40 cellular contexts compared by ENCODE assay signal in the genomic region with DNA sequence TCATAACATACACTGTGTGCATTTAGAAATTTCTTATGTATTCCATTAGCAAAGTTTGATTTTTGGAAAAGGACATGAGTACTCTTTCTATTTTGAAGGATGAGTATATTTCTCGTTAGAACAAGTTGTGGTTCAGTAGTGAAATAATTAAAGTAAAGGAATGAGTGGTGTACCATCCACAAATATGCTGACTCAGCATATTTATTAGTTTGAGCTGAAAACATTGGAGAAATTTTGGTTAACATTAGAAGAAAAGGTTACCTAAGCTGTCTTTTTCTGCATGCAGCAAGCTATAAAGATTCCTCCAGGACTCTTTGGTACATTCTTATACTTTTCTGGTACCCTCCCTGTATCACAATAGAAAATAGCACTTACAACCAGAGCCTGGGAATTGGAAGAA. TPM values are rescaled to one million over a fixed set of nuclear protein-coding genes. Genes with fewer than 3 reads are reported as not detected.
"Had no signal": no experiment of that assay in that cellular context is flagged by ENCODE, and none has a peak within 500 bp of the region (broad histone marks: within the 10 kb centered on the region; RNA-seq: fewer than 3 reads in every experiment).

No MANE protein-coding gene starts in this region.

- H3K4me1 ChIP-seq: adrenal gland, body of pancreas, esophagus squamous epithelium, gastroesophageal sphincter, heart right ventricle had no signal

- ATAC-seq: activated CD4-positive, CD25-positive, alpha-beta regulatory T cell treated with anti-CD3 and anti-CD28 coated beads, Interleukin-2, amount 50 U/mL, for 24 hours; activated CD8-positive, alpha-beta T cell treated with anti-CD3 and anti-CD28 coated beads for 36 hours; activated naive CD8-positive, alpha-beta T cell treated with anti-CD3 and anti-CD28 coated beads, Interleukin-2, amount 50 U/mL, for 24 hours; activated T-cell treated with anti-CD3 and anti-CD28 coated beads, Interleukin-2, amount 50 U/mL, for 4 hours; body of pancreas; effector memory CD8-positive, alpha-beta T cell; gastroesophageal sphincter; heart right ventricle; T-helper 17 cell had no signal

- H3K79me2 ChIP-seq: hepatocyte had no signal

- DNase-seq: activated B cell treated with CpG ODN at 0.5 μM for 24 hours; activated CD4-positive, alpha-beta T cell treated with anti-CD3 and anti-CD28 coated beads for 48 hours; activated CD4-positive, alpha-beta T cell treated with anti-CD3 and anti-CD28 coated beads, Interleukin-2, amount 50 U/mL, for 1 hour; activated CD4-positive, alpha-beta T cell treated with anti-CD3 and anti-CD28 coated beads, Interleukin-2, amount 50 U/mL, for 48 hours; activated CD8-positive, alpha-beta memory T cell treated with anti-CD3 and anti-CD28 coated beads for 24 hours; activated CD8-positive, alpha-beta T cell treated with anti-CD3 and anti-CD28 coated beads for 36 hours; activated effector memory CD4-positive, alpha-beta T cell treated with anti-CD3 and anti-CD28 coated beads, Interleukin-2, amount 50 U/mL, for 16 hours; activated naive CD4-positive, alpha-beta T cell treated with anti-CD3 and anti-CD28 coated beads for 36 hours; activated naive CD8-positive, alpha-beta T cell treated with anti-CD3 and anti-CD28 coated beads for 36 hours; activated naive CD8-positive, alpha-beta T cell treated with anti-CD3 and anti-CD28 coated beads, Interleukin-2, amount 50 U/mL, for 24 hours; activated T-cell treated with anti-CD3 and anti-CD28 coated beads, Interleukin-2, amount 50 U/mL, for 4 hours; adrenal gland; amygdala; aorta; body of pancreas; caudate nucleus; cortex of kidney; dermis blood vessel endothelial cell; effector CD4-positive, alpha-beta T cell; effector memory CD8-positive, alpha-beta T cell; esophagus squamous epithelium; foreskin melanocyte; heart right ventricle; T-helper 17 cell; T1000; WERI-Rb-1 had no signal

- H3K4me3 ChIP-seq: adrenal gland, body of pancreas, esophagus squamous epithelium, gastroesophageal sphincter, heart right ventricle, hepatocyte had no signal

- H2AFZ ChIP-seq: hepatocyte had no signal

- H3K36me3 Mint-ChIP-seq: activated naive CD4-positive, alpha-beta T cell treated with anti-CD3 and anti-CD28 coated beads, Interleukin-2, amount 50 U/mL, for 24 hours had no signal

- H3K27me3 ChIP-seq: adrenal gland, body of pancreas, esophagus squamous epithelium, gastroesophageal sphincter, heart right ventricle, hepatocyte had no signal

- H3K4me3 Mint-ChIP-seq: activated B cell treated with CpG ODN at 0.5 μM for 24 hours; activated CD8-positive, alpha-beta T cell treated with anti-CD3 and anti-CD28 coated beads for 36 hours; activated naive CD4-positive, alpha-beta T cell treated with anti-CD3 and anti-CD28 coated beads for 36 hours; activated naive CD4-positive, alpha-beta T cell treated with anti-CD3 and anti-CD28 coated beads, Interleukin-2, amount 50 U/mL, for 24 hours; activated naive CD8-positive, alpha-beta T cell treated with anti-CD3 and anti-CD28 coated beads for 36 hours; activated naive CD8-positive, alpha-beta T cell treated with anti-CD3 and anti-CD28 coated beads, Interleukin-2, amount 50 U/mL, for 24 hours; activated T-cell treated with anti-CD3 and anti-CD28 coated beads, Interleukin-2, amount 50 U/mL, for 4 hours; activated T-helper 1 cell treated with anti-CD3 and anti-CD28 coated beads, Interleukin-12 subunit alpha, Interleukin-12 subunit beta, Interleukin-2, Interleukin-4 antibody, amounts not matched to agents 30 ng/mL and 10 ng/mL and 1 ng/mL, durations not matched to agents 14 hours and 24 hours and 36 hours; effector memory CD8-positive, alpha-beta T cell; T-helper 17 cell; T-helper 2 cell treated with Interferon-gamma antibody and Interleukin-4, amounts not matched to agents 5 μg/mL and 100 μg/mL, for 36 hours had no signal

- H3K4me2 ChIP-seq: hepatocyte had no signal

- H3K4me1 Mint-ChIP-seq: activated B cell treated with CpG ODN at 0.5 μM for 24 hours; activated naive CD4-positive, alpha-beta T cell treated with anti-CD3 and anti-CD28 coated beads, Interleukin-2, amount 50 U/mL, for 24 hours; activated naive CD8-positive, alpha-beta T cell treated with anti-CD3 and anti-CD28 coated beads for 36 hours; activated naive CD8-positive, alpha-beta T cell treated with anti-CD3 and anti-CD28 coated beads, Interleukin-2, amount 50 U/mL, for 24 hours; T-helper 17 cell had no signal

- H3K27ac Mint-ChIP-seq: activated B cell treated with CpG ODN at 0.5 μM for 24 hours; activated CD8-positive, alpha-beta T cell treated with anti-CD3 and anti-CD28 coated beads for 36 hours; activated naive CD4-positive, alpha-beta T cell treated with anti-CD3 and anti-CD28 coated beads for 36 hours; activated naive CD4-positive, alpha-beta T cell treated with anti-CD3 and anti-CD28 coated beads, Interleukin-2, amount 50 U/mL, for 24 hours; activated naive CD8-positive, alpha-beta T cell treated with anti-CD3 and anti-CD28 coated beads for 36 hours; activated naive CD8-positive, alpha-beta T cell treated with anti-CD3 and anti-CD28 coated beads, Interleukin-2, amount 50 U/mL, for 24 hours; activated T-helper 1 cell treated with anti-CD3 and anti-CD28 coated beads, Interleukin-12 subunit alpha, Interleukin-12 subunit beta, Interleukin-2, Interleukin-4 antibody, amounts not matched to agents 30 ng/mL and 10 ng/mL and 1 ng/mL, durations not matched to agents 14 hours and 24 hours and 36 hours; activated T-helper 2 cell treated with anti-CD3 and anti-CD28 coated beads, Interferon-gamma antibody, Interleukin-2, Interleukin-4, amounts not matched to agents 10 μg/mL and 5 μg/mL and 100 μg/mL, durations not matched to agents 14 hours and 24 hours and 36 hours; effector memory CD8-positive, alpha-beta T cell; T-helper 17 cell; T-helper 2 cell treated with Interferon-gamma antibody and Interleukin-4, amounts not matched to agents 5 μg/mL and 100 μg/mL, for 36 hours had no signal

- H3K27ac ChIP-seq: adrenal gland, body of pancreas, epithelial cell of prostate, esophagus squamous epithelium, gastroesophageal sphincter, heart right ventricle, hepatocyte, WERI-Rb-1 had no signal

- H3K27me3 Mint-ChIP-seq: activated B cell treated with CpG ODN at 0.5 μM for 24 hours; activated CD8-positive, alpha-beta T cell treated with anti-CD3 and anti-CD28 coated beads for 36 hours; activated naive CD4-positive, alpha-beta T cell treated with anti-CD3 and anti-CD28 coated beads, Interleukin-2, amount 50 U/mL, for 24 hours; activated naive CD8-positive, alpha-beta T cell treated with anti-CD3 and anti-CD28 coated beads for 36 hours; activated naive CD8-positive, alpha-beta T cell treated with anti-CD3 and anti-CD28 coated beads, Interleukin-2, amount 50 U/mL, for 24 hours; effector memory CD8-positive, alpha-beta T cell; T-helper 17 cell had no signal

- H3K36me3 ChIP-seq: adrenal gland, esophagus squamous epithelium, gastroesophageal sphincter, heart right ventricle, WERI-Rb-1 had no signal

RNA-seq across cellular contexts. Expression of a gene that starts 5.7 kb away (rescaled TPM):
- total RNA-seq: activated B cell treated with CpG ODN at 0.5 μM for 24 hours; activated CD8-positive, alpha-beta T cell treated with anti-CD3 and anti-CD28 coated beads for 36 hours; activated naive CD4-positive, alpha-beta T cell treated with anti-CD3 and anti-CD28 coated beads for 36 hours; activated naive CD8-positive, alpha-beta T cell treated with anti-CD3 and anti-CD28 coated beads for 36 hours; activated T-cell treated with anti-CD3 and anti-CD28 coated beads, Interleukin-2, amount 50 U/mL, for 4 hours; activated T-helper 1 cell treated with anti-CD3 and anti-CD28 coated beads, Interleukin-12 subunit alpha, Interleukin-12 subunit beta, Interleukin-2, Interleukin-4 antibody, amounts not matched to agents 30 ng/mL and 10 ng/mL and 1 ng/mL, durations not matched to agents 14 hours and 24 hours and 36 hours; activated T-helper 2 cell treated with anti-CD3 and anti-CD28 coated beads, Interferon-gamma antibody, Interleukin-2, Interleukin-4, amounts not matched to agents 10 μg/mL and 5 μg/mL and 100 μg/mL, durations not matched to agents 14 hours and 24 hours and 36 hours; body of pancreas; chondrocyte; dermis blood vessel endothelial cell; endothelial cell of umbilical vein; esophagus squamous epithelium; fibroblast of lung; fibroblast of villous mesenchyme; gastroesophageal sphincter; glomerular endothelial cell; heart right ventricle; hepatocyte; T-helper 17 cell had no signal
- polyA plus RNA-seq: adrenal gland, aorta, endothelial cell of umbilical vein, esophagus, fibroblast of lung, heart right ventricle, hepatocyte had no signal

RNA-seq across cellular contexts. Expression of a gene that starts 22.1 kb away (rescaled TPM):
- total RNA-seq: activated naive CD4-positive, alpha-beta T cell treated with anti-CD3 and anti-CD28 coated beads for 36 hours; body of pancreas; dermis blood vessel endothelial cell; esophagus squamous epithelium; fibroblast of villous mesenchyme; gastroesophageal sphincter; glomerular endothelial cell; hepatocyte had no signal
- polyA plus RNA-seq: endothelial cell of umbilical vein, esophagus, heart right ventricle had no signal

RNA-seq across cellular contexts. Expression of a gene that starts 38.9 kb away (rescaled TPM):
- total RNA-seq: activated B cell treated with CpG ODN at 0.5 μM for 24 hours; activated CD8-positive, alpha-beta T cell treated with anti-CD3 and anti-CD28 coated beads for 36 hours; activated naive CD4-positive, alpha-beta T cell treated with anti-CD3 and anti-CD28 coated beads for 36 hours; activated naive CD8-positive, alpha-beta T cell treated with anti-CD3 and anti-CD28 coated beads for 36 hours; activated T-cell treated with anti-CD3 and anti-CD28 coated beads, Interleukin-2, amount 50 U/mL, for 4 hours; activated T-helper 1 cell treated with anti-CD3 and anti-CD28 coated beads, Interleukin-12 subunit alpha, Interleukin-12 subunit beta, Interleukin-2, Interleukin-4 antibody, amounts not matched to agents 30 ng/mL and 10 ng/mL and 1 ng/mL, durations not matched to agents 14 hours and 24 hours and 36 hours; activated T-helper 2 cell treated with anti-CD3 and anti-CD28 coated beads, Interferon-gamma antibody, Interleukin-2, Interleukin-4, amounts not matched to agents 10 μg/mL and 5 μg/mL and 100 μg/mL, durations not matched to agents 14 hours and 24 hours and 36 hours; adrenal gland; body of pancreas; chondrocyte; dermis blood vessel endothelial cell; endothelial cell of umbilical vein; esophagus squamous epithelium; fibroblast of villous mesenchyme; gastroesophageal sphincter; glomerular endothelial cell; heart right ventricle; hepatocyte; T-helper 17 cell had no signal
- polyA plus RNA-seq: adrenal gland, aorta, endothelial cell of umbilical vein, esophagus, fibroblast of lung, heart right ventricle, hepatocyte had no signal

RNA-seq across cellular contexts. Expression of a gene that starts 42.7 kb away (rescaled TPM):
- total RNA-seq: activated B cell treated with CpG ODN at 0.5 μM for 24 hours; activated CD8-positive, alpha-beta T cell treated with anti-CD3 and anti-CD28 coated beads for 36 hours; activated naive CD4-positive, alpha-beta T cell treated with anti-CD3 and anti-CD28 coated beads for 36 hours; activated naive CD8-positive, alpha-beta T cell treated with anti-CD3 and anti-CD28 coated beads for 36 hours; activated T-cell treated with anti-CD3 and anti-CD28 coated beads, Interleukin-2, amount 50 U/mL, for 4 hours; activated T-helper 1 cell treated with anti-CD3 and anti-CD28 coated beads, Interleukin-12 subunit alpha, Interleukin-12 subunit beta, Interleukin-2, Interleukin-4 antibody, amounts not matched to agents 30 ng/mL and 10 ng/mL and 1 ng/mL, durations not matched to agents 14 hours and 24 hours and 36 hours; activated T-helper 2 cell treated with anti-CD3 and anti-CD28 coated beads, Interferon-gamma antibody, Interleukin-2, Interleukin-4, amounts not matched to agents 10 μg/mL and 5 μg/mL and 100 μg/mL, durations not matched to agents 14 hours and 24 hours and 36 hours; adrenal gland; aorta; body of pancreas; chondrocyte; dermis blood vessel endothelial cell; endothelial cell of umbilical vein; esophagus squamous epithelium; fibroblast of lung; gastroesophageal sphincter; glomerular endothelial cell; heart right ventricle; hepatocyte had no signal
- polyA plus RNA-seq: adrenal gland, aorta, endothelial cell of umbilical vein, esophagus, fibroblast of lung, heart right ventricle, hepatocyte had no signal

RNA-seq across cellular contexts. Expression of a gene that starts 59.1 kb away (rescaled TPM):
- total RNA-seq: activated B cell treated with CpG ODN at 0.5 μM for 24 hours; activated naive CD8-positive, alpha-beta T cell treated with anti-CD3 and anti-CD28 coated beads for 36 hours; activated T-cell treated with anti-CD3 and anti-CD28 coated beads, Interleukin-2, amount 50 U/mL, for 4 hours; adrenal gland; body of pancreas; chondrocyte; endothelial cell of umbilical vein; esophagus squamous epithelium; fibroblast of villous mesenchyme; gastroesophageal sphincter; glomerular endothelial cell; heart right ventricle; hepatocyte had no signal
- polyA plus RNA-seq: adrenal gland, aorta, endothelial cell of umbilical vein, esophagus, fibroblast of lung, heart right ventricle, hepatocyte had no signal
